In genomic region chr22:36398602-36399472, GRCh38 we compare ENCODE assay signal across 13 cellular contexts. TPM values are rescaled to one million over a fixed set of nuclear protein-coding genes. Genes with fewer than 3 reads are reported as not detected.
DNase-seq lines count a peak whose midpoint lies in the region; ATAC-seq and TF ChIP-seq lines count a peak whose summit lies in the region.
"Had no signal": no experiment of that assay in that cellular context is flagged by ENCODE, and none has a peak within 500 bp of the region (broad histone marks: within the 10 kb centered on the region; RNA-seq: fewer than 3 reads in every experiment).

No MANE protein-coding gene starts in this region.

- no peaks in the 10 kb centered on the region for H3K27me3 ChIP-seq in RWPE2 (ENCODE audit: insufficient read depth, poor library complexity, severe bottlenecking)
- no peaks in the 10 kb centered on the region for H3K27me3 ChIP-seq in smooth muscle cell (ENCODE audit: low read depth)
- H3K27me3 ChIP-seq: suprapubic skin had no signal

- no peak for TF ChIP-seq CTCF in RWPE2 (IDR thresholded peaks at IDR 0.05; ENCODE audit: poor library complexity, severe bottlenecking)
- no peak for TF ChIP-seq CTCF in fibroblast of villous mesenchyme (IDR thresholded peaks at IDR 0.05; ENCODE audit: insufficient read depth, low read depth, low read length)
- TF ChIP-seq CTCF in smooth muscle cell (IDR thresholded peaks at IDR 0.05; ENCODE audit: borderline replicate concordance, insufficient read depth, poor library complexity, severe bottlenecking), result no peak

- no peak overlapping the region for H2AFZ ChIP-seq in smooth muscle cell (ENCODE audit: low read depth)

- H3K9ac ChIP-seq in smooth muscle cell (ENCODE audit: low read depth), result peak overlapping the region; percentile 62

- H3K9me3 ChIP-seq in RWPE2 (ENCODE audit: severe bottlenecking) (no peaks in the 10 kb centered on the region), smooth muscle cell (replicated peaks; ENCODE audit: low read depth) (no peaks in the 10 kb centered on the region)
- H3K9me3 ChIP-seq: suprapubic skin had no signal

- H3K4me3 ChIP-seq in RWPE2 (ENCODE audit: severe bottlenecking) (no peak overlapping the region), fibroblast of villous mesenchyme (ENCODE audit: low read depth, low read length) (no peak overlapping the region), smooth muscle cell (no peak overlapping the region)
- H3K4me3 ChIP-seq: suprapubic skin had no signal

- WGBS in smooth muscle cell (ENCODE audit: low lambda C conversion rate), result 83% methylated on average over 10 of the region's 10 CpGs

- no peaks in the 10 kb centered on the region for H3K79me2 ChIP-seq in smooth muscle cell (ENCODE audit: low read depth)

- ATAC-seq in RWPE2 (ENCODE audit: low read depth) (peak; percentile 60), HG03520 (IDR thresholded peaks at IDR 0.05; ENCODE audit: unreplicated experiment) (no peak)

- no peaks in the 10 kb centered on the region for H3F3A ChIP-seq in smooth muscle cell (ENCODE audit: low read depth)

- H3K36me3 ChIP-seq in RWPE2 (ENCODE audit: low read depth) (no peaks in the 10 kb centered on the region), smooth muscle cell (ENCODE audit: low read depth) (no peaks in the 10 kb centered on the region)
- H3K36me3 ChIP-seq: suprapubic skin had no signal

- H3K4me1 ChIP-seq in RWPE2 (ENCODE audit: insufficient read depth, poor library complexity, severe bottlenecking) (peaks cover 51% of the 10 kb centered on the region), smooth muscle cell (ENCODE audit: low read depth) (no peaks in the 10 kb centered on the region)

- peak overlapping the region; percentile 95 for H3K27ac ChIP-seq in RWPE2 (ENCODE audit: poor library complexity, severe bottlenecking)
- peak overlapping the region; percentile 78 for H3K27ac ChIP-seq in smooth muscle cell (ENCODE audit: low read depth)
- no peak overlapping the region for H3K27ac ChIP-seq in caudate nucleus (ENCODE audit: low read depth, low read length)
- H3K27ac ChIP-seq: 22Rv1, suprapubic skin had no signal

- peak; percentile 24 for DNase-seq in DMS53 (lab: John Stamatoyannopoulos, UW)
- DNase-seq in DMS53 treated with DMSO at 0.1 percent for 48 hours (lab: John Stamatoyannopoulos, UW; ENCODE audit: unreplicated experiment), result no peak
- no peak for DNase-seq in RWPE2 (ENCODE audit: low spot score)
- DNase-seq in fibroblast of villous mesenchyme (ENCODE audit: low read depth), result peak; percentile 62
- no peak for DNase-seq in smooth muscle cell (lab: John Stamatoyannopoulos, UW; ENCODE audit: unreplicated experiment)
- no peak for DNase-seq in caudate nucleus (lab: John Stamatoyannopoulos, UW)
- DNase-seq in foreskin melanocyte, result no peak
- DNase-seq: activated effector memory CD4-positive, alpha-beta T cell treated with anti-CD3 and anti-CD28 coated beads, Interleukin-2, amount 50 U/mL, for 16 hours; mesendoderm; NCI-H774 had no signal

- H4K20me1 ChIP-seq in smooth muscle cell (ENCODE audit: low read depth), result no peaks in the 10 kb centered on the region

- H3K4me2 ChIP-seq in smooth muscle cell, result no peak overlapping the region

RNA-seq across cellular contexts. Expression of gene MYH9, which starts 11.1 kb away (rescaled TPM):
- 1,420 and 1,714 TPM in 2 replicates for total RNA-seq in fibroblast of villous mesenchyme
- total RNA-seq in smooth muscle cell, result 350 and 378 TPM in 2 replicates
- polyA plus RNA-seq in smooth muscle cell, result 361 and 382 TPM in 2 replicates

Comparison
In these comparisons a context has a peak if more than half of its experiments do, and no peak if none do; other contexts are left out.
1. DNase-seq: peak in DMS53 (single experiment) and fibroblast of villous mesenchyme (single experiment); none in DMS53 treated with DMSO at 0.1 percent for 48 hours (single experiment), RWPE2 (single experiment), smooth muscle cell (single experiment), caudate nucleus (0 of 61) and foreskin melanocyte (single experiment).